ENCODE assay signal across 19 cellular contexts in the genomic region with DNA sequence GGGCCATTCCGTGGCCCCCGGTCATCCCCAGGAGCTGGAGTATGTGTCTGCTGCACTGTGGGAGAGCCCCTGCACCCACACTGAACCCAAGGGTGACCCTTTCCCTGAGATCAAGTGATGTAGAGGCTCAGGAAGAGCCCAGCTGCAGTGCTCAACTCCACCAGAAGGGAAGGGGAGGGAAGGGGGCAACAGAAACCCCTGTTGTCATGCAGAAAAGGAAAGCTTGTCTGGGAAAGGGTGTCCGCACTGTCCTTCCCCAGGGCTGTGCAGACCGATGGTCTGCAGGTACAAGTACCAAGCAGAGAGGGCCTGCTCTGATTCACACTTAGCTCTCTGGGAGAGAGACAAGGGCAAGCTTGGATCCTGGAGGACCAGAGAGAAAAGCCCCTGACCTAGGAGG. TPM values are rescaled to one million over a fixed set of nuclear protein-coding genes. Genes with fewer than 3 reads are reported as not detected.
A peak's percentile ranks its signal among the peaks of the same experiment; 100 is the strongest.
DNase-seq lines count a peak whose midpoint lies in the region; ATAC-seq and TF ChIP-seq lines count a peak whose summit lies in the region.
"Had no signal": no experiment of that assay in that cellular context is flagged by ENCODE, and none has a peak within 500 bp of the region (broad histone marks: within the 10 kb centered on the region; RNA-seq: fewer than 3 reads in every experiment).

No MANE protein-coding gene starts in this region.

- H3K27me3 ChIP-seq in right cardiac atrium (ENCODE audit: control insufficient read depth, insufficient read depth) = no peaks in the 10 kb centered on the region
- no peaks in the 10 kb centered on the region for H3K27me3 ChIP-seq in Panc1 (ENCODE audit: control insufficient read depth, insufficient read depth, low read length)
- H3K27me3 ChIP-seq in liver (ENCODE audit: control insufficient read depth in 4 of 4, insufficient read depth in 4 of 4, low read length in 3 of 4) = no peaks in the 10 kb centered on the region
- H3K27me3 ChIP-seq: tibial artery had no signal

- TF ChIP-seq CTCF in Panc1 (IDR thresholded peaks at IDR 0.05) = no peak
- peak; percentile 10 for TF ChIP-seq CTCF in liver (IDR thresholded peaks at IDR 0.05; ENCODE audit: low read depth, low read length, missing input control)
- no peak for TF ChIP-seq CTCF in foreskin fibroblast (IDR thresholded peaks at IDR 0.05; ENCODE audit: low read depth, low read length)

- POLR2A ChIA-PET in Panc1 (lab: Charles Lee) = interaction anchor here (0.7 kb wide), 1 partner anchor 13 kb away, joined by 3 read pairs; no protein-coding TSS in a partner anchor

- no peak for TF ChIP-seq RAD21 in liver (IDR thresholded peaks at IDR 0.05)

- H3K4me3 ChIP-seq in right cardiac atrium (ENCODE audit: low read length) (no peak overlapping the region), Panc1 (ENCODE audit: low read depth in 2 of 2, low read length in 2 of 2) (no peak overlapping the region), liver (ENCODE audit: low read depth in 1 of 3, low read length in 3 of 3) (peak overlapping the region in 1 of 3 donors; percentile 58), foreskin fibroblast (ENCODE audit: low read depth in 1 of 2, low read length in 2 of 2) (no peak overlapping the region)
- H3K4me3 ChIP-seq: PC-9, tibial artery had no signal

- CTCF ChIA-PET in Panc1 (lab: Charles Lee) = interaction anchor here (0.6 to 0.7 kb wide), 2 partner anchors 29 to 203 kb away, joined by 3 to 7 read pairs; no protein-coding TSS in a partner anchor

- in situ Hi-C loops in Panc1 (cut with HindIII; ENCODE audit: low pct_unique_long_range_greater_than_20kb, low sequenced_read_pairs) = no loop called here

- DNase-seq in Right ventricle myocardium superior = peak; percentile 6
- DNase-seq in right cardiac atrium = no peak
- DNase-seq in Panc1 (ENCODE audit: low read depth, low spot score) = no peak
- no peak for DNase-seq in H4 (ENCODE audit: low spot score)
- no peak for DNase-seq in foreskin fibroblast
- DNase-seq: anterior cingulate cortex; effector memory CD8-positive, alpha-beta T cell; head of caudate nucleus; natural killer cell; NCI-H1436; NCI-H2171 treated with DMSO at 0.1 percent for 48 hours; NCI-H774; PC-9; stimulated activated naive B cell treated with anti-CD40 and anti-IgM and Interleukin-4, amounts not matched to agents 10 μg/mL and 1 μg/mL and 100 μg/mL, for 72 hours; T1000; tibial artery had no signal

- intact Hi-C loops in Right ventricle myocardium superior (cut with DNase I) = no loop called here
- intact Hi-C loops in right cardiac atrium (cut with DNase I) = no loop called here
- intact Hi-C loops in Panc1 (cut with micrococcal nuclease; ENCODE audit: unreplicated experiment) = no loop called here

- WGBS in right cardiac atrium = 76% methylated on average over 4 of the region's 4 CpGs
- WGBS in liver = 84% methylated on average over 4 of the region's 4 CpGs

- ATAC-seq in Right ventricle myocardium superior (ENCODE audit: poor library complexity) (no peak), right cardiac atrium (no peak), Panc1 (peak; percentile 19; the same call in 1 of the 2 replicates), GM18498 (IDR thresholded peaks at IDR 0.05; ENCODE audit: unreplicated experiment) (no peak), HG03460 (IDR thresholded peaks at IDR 0.05; ENCODE audit: unreplicated experiment) (no peak)
- ATAC-seq: effector memory CD8-positive, alpha-beta T cell; natural killer cell; stimulated activated naive B cell treated with anti-CD40 and anti-IgM and Interleukin-4, amounts not matched to agents 10 μg/mL and 1 μg/mL and 100 μg/mL, for 72 hours had no signal

- H3K36me3 ChIP-seq in Panc1 (ENCODE audit: control insufficient read depth, insufficient read depth, low read length) = no peaks in the 10 kb centered on the region
- H3K36me3 ChIP-seq in liver (ENCODE audit: control insufficient read depth in 4 of 4, insufficient read depth in 3 of 4, low read depth in 1 of 4, low read length in 3 of 4) = no peaks in the 10 kb centered on the region
- H3K36me3 ChIP-seq: tibial artery had no signal

- H3K4me1 ChIP-seq in right cardiac atrium (ENCODE audit: control insufficient read depth, insufficient read depth, low read length) (no peaks in the 10 kb centered on the region), Panc1 (ENCODE audit: control insufficient read depth, insufficient read depth, low read length) (peaks cover 20% of the 10 kb centered on the region), liver (ENCODE audit: control insufficient read depth in 4 of 4, insufficient read depth in 4 of 4, low read length in 3 of 4) (peaks cover 16 to 70% (median 41%) of the 10 kb centered on the region in 4 donors)

- BruUV-seq in Panc1 (replicated peaks; lab: Mats Ljungman, UMichigan) = no TSS peak

- peak overlapping the region in 1 of 2 donors; percentile 25 for H3K9ac ChIP-seq in liver (ENCODE audit: low read depth in 1 of 2, low read length in 2 of 2)

- H3K9me3 ChIP-seq in right cardiac atrium (ENCODE audit: control insufficient read depth, low read length) = no peaks in the 10 kb centered on the region
- no peaks in the 10 kb centered on the region for H3K9me3 ChIP-seq in Panc1 (ENCODE audit: control insufficient read depth, insufficient read depth, low read depth, low read length)
- H3K9me3 ChIP-seq in liver (ENCODE audit: control insufficient read depth in 4 of 4, low read length in 3 of 4) = no peaks in the 10 kb centered on the region
- H3K9me3 ChIP-seq: tibial artery had no signal

- H3K27ac ChIP-seq in right cardiac atrium (ENCODE audit: low read length) = no peak overlapping the region
- no peak overlapping the region for H3K27ac ChIP-seq in Panc1 (ENCODE audit: low read length)
- H3K27ac ChIP-seq in liver (ENCODE audit: low read depth in 1 of 2, low read length in 2 of 2) = peak overlapping the region in 1 of 2 donors; percentile 56
- H3K27ac ChIP-seq: PC-9, tibial artery had no signal

TF ChIP-seq in liver, 16 proteins besides CTCF, POLR2A, EP300 and RAD21 (continues in another document):
- TF ChIP-seq, protein P1, sequence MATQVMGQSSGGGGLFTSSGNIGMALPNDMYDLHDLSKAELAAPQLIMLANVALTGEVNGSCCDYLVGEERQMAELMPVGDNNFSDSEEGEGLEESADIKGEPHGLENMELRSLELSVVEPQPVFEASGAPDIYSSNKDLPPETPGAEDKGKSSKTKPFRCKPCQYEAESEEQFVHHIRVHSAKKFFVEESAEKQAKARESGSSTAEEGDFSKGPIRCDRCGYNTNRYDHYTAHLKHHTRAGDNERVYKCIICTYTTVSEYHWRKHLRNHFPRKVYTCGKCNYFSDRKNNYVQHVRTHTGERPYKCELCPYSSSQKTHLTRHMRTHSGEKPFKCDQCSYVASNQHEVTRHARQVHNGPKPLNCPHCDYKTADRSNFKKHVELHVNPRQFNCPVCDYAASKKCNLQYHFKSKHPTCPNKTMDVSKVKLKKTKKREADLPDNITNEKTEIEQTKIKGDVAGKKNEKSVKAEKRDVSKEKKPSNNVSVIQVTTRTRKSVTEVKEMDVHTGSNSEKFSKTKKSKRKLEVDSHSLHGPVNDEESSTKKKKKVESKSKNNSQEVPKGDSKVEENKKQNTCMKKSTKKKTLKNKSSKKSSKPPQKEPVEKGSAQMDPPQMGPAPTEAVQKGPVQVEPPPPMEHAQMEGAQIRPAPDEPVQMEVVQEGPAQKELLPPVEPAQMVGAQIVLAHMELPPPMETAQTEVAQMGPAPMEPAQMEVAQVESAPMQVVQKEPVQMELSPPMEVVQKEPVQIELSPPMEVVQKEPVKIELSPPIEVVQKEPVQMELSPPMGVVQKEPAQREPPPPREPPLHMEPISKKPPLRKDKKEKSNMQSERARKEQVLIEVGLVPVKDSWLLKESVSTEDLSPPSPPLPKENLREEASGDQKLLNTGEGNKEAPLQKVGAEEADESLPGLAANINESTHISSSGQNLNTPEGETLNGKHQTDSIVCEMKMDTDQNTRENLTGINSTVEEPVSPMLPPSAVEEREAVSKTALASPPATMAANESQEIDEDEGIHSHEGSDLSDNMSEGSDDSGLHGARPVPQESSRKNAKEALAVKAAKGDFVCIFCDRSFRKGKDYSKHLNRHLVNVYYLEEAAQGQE (IDR thresholded peaks at IDR 0.05) = no peak
- TF ChIP-seq FOXA1 (IDR thresholded peaks at IDR 0.05) (no peak), FOXA2 (IDR thresholded peaks at IDR 0.05) (no peak), HNF4A (conservative IDR thresholded peaks at IDR 0.05) (no peak), TAF1 (conservative IDR thresholded peaks at IDR 0.05) (no peak), RXRA (IDR thresholded peaks at IDR 0.05) (no peak), EGR1 (IDR thresholded peaks at IDR 0.05; ENCODE audit: low read depth in 2 of 2) (no peak), HNF4G (IDR thresholded peaks at IDR 0.05) (no peak), NR2F2 (IDR thresholded peaks at IDR 0.05) (no peak), SP1 (IDR thresholded peaks at IDR 0.05) (no peak)
- TF ChIP-seq, protein P2, sequence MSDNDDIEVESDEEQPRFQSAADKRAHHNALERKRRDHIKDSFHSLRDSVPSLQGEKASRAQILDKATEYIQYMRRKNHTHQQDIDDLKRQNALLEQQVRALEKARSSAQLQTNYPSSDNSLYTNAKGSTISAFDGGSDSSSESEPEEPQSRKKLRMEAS (IDR thresholded peaks at IDR 0.05) = no peak
- TF ChIP-seq, protein P3, sequence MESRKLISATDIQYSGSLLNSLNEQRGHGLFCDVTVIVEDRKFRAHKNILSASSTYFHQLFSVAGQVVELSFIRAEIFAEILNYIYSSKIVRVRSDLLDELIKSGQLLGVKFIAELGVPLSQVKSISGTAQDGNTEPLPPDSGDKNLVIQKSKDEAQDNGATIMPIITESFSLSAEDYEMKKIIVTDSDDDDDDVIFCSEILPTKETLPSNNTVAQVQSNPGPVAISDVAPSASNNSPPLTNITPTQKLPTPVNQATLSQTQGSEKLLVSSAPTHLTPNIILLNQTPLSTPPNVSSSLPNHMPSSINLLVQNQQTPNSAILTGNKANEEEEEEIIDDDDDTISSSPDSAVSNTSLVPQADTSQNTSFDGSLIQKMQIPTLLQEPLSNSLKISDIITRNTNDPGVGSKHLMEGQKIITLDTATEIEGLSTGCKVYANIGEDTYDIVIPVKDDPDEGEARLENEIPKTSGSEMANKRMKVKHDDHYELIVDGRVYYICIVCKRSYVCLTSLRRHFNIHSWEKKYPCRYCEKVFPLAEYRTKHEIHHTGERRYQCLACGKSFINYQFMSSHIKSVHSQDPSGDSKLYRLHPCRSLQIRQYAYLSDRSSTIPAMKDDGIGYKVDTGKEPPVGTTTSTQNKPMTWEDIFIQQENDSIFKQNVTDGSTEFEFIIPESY (IDR thresholded peaks at IDR 0.05) = no peak

RNA-seq across cellular contexts. Expression of a gene that starts 45.7 kb away (rescaled TPM):
- total RNA-seq in Right ventricle myocardium superior (83.8 TPM), right cardiac atrium (10 to 100 TPM; 51.0 to 73.2 (median 65.0) TPM), Panc1 (2021; ENCODE audit: unreplicated experiment) (117 TPM), liver (10 to 100 TPM; 10.2 to 28.0 TPM)
- polyA plus RNA-seq in right cardiac atrium (31.0 TPM), liver (100 to 1,000 TPM in 1 of 2 donors, 10 to 100 TPM in 1; 47.5 to 132 TPM)
- 82.6 TPM for polyA plus RNA-seq in Panc1 (2012; ENCODE audit: insufficient read length)
- 3.1 and 7.0 TPM in 2 replicates for total RNA-seq in H4 (2014; rRNA removed; shearing (Covaris generic))
